ENCODE assay signal across 1 cellular context in the genomic region with DNA sequence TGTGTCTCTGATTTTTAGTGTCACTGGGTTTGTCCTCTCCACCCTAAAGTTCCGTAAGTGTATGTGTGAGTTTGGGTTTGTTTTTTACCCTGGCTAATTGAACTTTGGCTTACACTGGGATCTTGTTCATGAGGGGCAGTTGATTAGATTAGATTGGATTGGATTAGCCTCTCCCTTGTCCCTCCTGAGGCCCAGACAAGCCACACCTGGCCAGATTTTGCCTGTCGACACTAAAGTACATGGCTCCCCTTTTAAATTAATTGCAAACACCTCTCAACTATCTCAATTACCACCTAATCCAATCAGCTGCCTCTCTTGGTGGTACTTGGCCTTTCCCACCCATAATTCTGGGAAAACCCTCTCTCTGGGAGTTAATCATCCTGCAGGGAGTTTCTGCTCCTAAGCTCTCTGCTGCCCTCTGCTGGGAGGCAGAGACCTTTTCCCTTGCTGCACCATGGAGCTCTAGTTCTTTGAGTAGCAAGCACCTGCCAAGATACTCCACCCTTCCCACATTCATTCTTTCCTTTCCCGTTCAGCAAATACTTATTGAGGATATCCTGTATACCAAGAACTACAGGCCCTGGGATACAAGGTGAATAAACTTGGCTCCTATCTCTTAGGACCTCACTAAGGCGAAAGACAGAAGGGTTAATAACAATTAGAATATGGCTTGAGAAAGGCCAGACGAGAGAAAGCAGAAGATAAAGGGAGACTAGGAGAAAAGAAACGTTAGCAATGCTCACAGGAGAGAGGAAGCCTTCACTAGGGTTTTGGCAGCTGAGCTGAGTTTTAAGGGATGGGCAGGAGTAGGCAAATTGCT.
TF ChIP-seq lines count a peak whose summit lies in the region.

No MANE protein-coding gene starts in this region.

TF ChIP-seq in HepG2, 621 proteins besides CTCF, POLR2A, EP300 and RAD21 (continued from another document and continues in another):
- TF ChIP-seq, protein P1, sequence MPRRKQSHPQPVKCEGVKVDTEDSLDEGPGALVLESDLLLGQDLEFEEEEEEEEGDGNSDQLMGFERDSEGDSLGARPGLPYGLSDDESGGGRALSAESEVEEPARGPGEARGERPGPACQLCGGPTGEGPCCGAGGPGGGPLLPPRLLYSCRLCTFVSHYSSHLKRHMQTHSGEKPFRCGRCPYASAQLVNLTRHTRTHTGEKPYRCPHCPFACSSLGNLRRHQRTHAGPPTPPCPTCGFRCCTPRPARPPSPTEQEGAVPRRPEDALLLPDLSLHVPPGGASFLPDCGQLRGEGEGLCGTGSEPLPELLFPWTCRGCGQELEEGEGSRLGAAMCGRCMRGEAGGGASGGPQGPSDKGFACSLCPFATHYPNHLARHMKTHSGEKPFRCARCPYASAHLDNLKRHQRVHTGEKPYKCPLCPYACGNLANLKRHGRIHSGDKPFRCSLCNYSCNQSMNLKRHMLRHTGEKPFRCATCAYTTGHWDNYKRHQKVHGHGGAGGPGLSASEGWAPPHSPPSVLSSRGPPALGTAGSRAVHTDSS (CRISPR knock-in tag; conservative IDR thresholded peaks at IDR 0.05): no peak
- TF ChIP-seq ZNF792 (CRISPR knock-in tag; IDR thresholded peaks at IDR 0.05): no peak
- TF ChIP-seq ATF7-NPFF (CRISPR knock-in tag; IDR thresholded peaks at IDR 0.05; ENCODE audit: low read depth): no peak
- TF ChIP-seq SRY (CRISPR knock-in tag; IDR thresholded peaks at IDR 0.05): no peak
- 0 out of 2 replicates have a peak, but pooled peaks have one; percentile 8 for TF ChIP-seq HHEX (CRISPR knock-in tag; IDR thresholded peaks at IDR 0.05)
- TF ChIP-seq FOXJ3 (CRISPR knock-in tag; IDR thresholded peaks at IDR 0.05; ENCODE audit: borderline replicate concordance): no peak
- no peak for TF ChIP-seq PCBP1 (IDR thresholded peaks at IDR 0.05; ENCODE audit: borderline replicate concordance, low read depth, low read length)
- TF ChIP-seq GATAD2A (CRISPR knock-in tag; IDR thresholded peaks at IDR 0.05): peak; percentile 36; the same call in 1 of the 2 replicates
- TF ChIP-seq, protein P2, sequence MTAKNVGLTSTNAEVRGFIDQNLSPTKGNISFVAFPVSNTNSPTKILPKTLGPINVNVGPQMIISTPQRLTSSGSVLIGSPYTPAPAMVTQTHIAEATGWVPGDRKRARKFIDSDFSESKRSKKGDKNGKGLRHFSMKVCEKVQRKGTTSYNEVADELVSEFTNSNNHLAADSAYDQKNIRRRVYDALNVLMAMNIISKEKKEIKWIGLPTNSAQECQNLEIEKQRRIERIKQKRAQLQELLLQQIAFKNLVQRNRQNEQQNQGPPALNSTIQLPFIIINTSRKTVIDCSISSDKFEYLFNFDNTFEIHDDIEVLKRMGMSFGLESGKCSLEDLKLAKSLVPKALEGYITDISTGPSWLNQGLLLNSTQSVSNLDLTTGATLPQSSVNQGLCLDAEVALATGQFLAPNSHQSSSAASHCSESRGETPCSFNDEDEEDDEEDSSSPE (CRISPR knock-in tag; IDR thresholded peaks at IDR 0.05): no peak
- TF ChIP-seq ZNF484 (CRISPR knock-in tag; IDR thresholded peaks at IDR 0.05; ENCODE audit: borderline replicate concordance, low read depth): no peak
- TF ChIP-seq SALL2 (CRISPR knock-in tag; IDR thresholded peaks at IDR 0.05): no peak
- TF ChIP-seq ATF7 (IDR thresholded peaks at IDR 0.05): no peak
- TF ChIP-seq ATF7 (CRISPR knock-in tag; IDR thresholded peaks at IDR 0.05): no peak
- no peak for TF ChIP-seq SP5 (CRISPR knock-in tag; IDR thresholded peaks at IDR 0.05; ENCODE audit: borderline replicate concordance, low read depth)
- TF ChIP-seq HBP1 (CRISPR knock-in tag; IDR thresholded peaks at IDR 0.05; ENCODE audit: low read depth): no peak
- no peak for TF ChIP-seq KLF11 (CRISPR knock-in tag; IDR thresholded peaks at IDR 0.05)
- TF ChIP-seq CCAR2 (optimal IDR thresholded peaks at IDR 0.05; ENCODE audit: low read depth, low read length): no peak
- TF ChIP-seq BHLHE40 (IDR thresholded peaks at IDR 0.05; ENCODE audit: low read length): 0 out of 2 replicates have a peak, but pooled peaks have one; percentile 10
- TF ChIP-seq HES4 (CRISPR knock-in tag; IDR thresholded peaks at IDR 0.05; ENCODE audit: borderline replicate concordance): no peak
- TF ChIP-seq, protein P3, sequence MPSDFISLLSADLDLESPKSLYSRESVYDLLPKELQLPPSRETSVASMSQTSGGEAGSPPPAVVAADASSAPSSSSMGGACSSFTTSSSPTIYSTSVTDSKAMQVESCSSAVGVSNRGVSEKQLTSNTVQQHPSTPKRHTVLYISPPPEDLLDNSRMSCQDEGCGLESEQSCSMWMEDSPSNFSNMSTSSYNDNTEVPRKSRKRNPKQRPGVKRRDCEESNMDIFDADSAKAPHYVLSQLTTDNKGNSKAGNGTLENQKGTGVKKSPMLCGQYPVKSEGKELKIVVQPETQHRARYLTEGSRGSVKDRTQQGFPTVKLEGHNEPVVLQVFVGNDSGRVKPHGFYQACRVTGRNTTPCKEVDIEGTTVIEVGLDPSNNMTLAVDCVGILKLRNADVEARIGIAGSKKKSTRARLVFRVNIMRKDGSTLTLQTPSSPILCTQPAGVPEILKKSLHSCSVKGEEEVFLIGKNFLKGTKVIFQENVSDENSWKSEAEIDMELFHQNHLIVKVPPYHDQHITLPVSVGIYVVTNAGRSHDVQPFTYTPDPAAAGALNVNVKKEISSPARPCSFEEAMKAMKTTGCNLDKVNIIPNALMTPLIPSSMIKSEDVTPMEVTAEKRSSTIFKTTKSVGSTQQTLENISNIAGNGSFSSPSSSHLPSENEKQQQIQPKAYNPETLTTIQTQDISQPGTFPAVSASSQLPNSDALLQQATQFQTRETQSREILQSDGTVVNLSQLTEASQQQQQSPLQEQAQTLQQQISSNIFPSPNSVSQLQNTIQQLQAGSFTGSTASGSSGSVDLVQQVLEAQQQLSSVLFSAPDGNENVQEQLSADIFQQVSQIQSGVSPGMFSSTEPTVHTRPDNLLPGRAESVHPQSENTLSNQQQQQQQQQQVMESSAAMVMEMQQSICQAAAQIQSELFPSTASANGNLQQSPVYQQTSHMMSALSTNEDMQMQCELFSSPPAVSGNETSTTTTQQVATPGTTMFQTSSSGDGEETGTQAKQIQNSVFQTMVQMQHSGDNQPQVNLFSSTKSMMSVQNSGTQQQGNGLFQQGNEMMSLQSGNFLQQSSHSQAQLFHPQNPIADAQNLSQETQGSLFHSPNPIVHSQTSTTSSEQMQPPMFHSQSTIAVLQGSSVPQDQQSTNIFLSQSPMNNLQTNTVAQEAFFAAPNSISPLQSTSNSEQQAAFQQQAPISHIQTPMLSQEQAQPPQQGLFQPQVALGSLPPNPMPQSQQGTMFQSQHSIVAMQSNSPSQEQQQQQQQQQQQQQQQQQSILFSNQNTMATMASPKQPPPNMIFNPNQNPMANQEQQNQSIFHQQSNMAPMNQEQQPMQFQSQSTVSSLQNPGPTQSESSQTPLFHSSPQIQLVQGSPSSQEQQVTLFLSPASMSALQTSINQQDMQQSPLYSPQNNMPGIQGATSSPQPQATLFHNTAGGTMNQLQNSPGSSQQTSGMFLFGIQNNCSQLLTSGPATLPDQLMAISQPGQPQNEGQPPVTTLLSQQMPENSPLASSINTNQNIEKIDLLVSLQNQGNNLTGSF (CRISPR knock-in tag; IDR thresholded peaks at IDR 0.05): no peak
- TF ChIP-seq U2AF2 (IDR thresholded peaks at IDR 0.05; ENCODE audit: low read depth, low read length): no peak
- TF ChIP-seq RBM39 (IDR thresholded peaks at IDR 0.05; ENCODE audit: low read depth, low read length, poor library complexity, severe bottlenecking): no peak
- no peak for TF ChIP-seq TBX3 (IDR thresholded peaks at IDR 0.05; ENCODE audit: borderline replicate concordance)
- no peak for TF ChIP-seq MXI1 (IDR thresholded peaks at IDR 0.05; ENCODE audit: borderline replicate concordance, low read depth, low read length)
- TF ChIP-seq, protein P4, sequence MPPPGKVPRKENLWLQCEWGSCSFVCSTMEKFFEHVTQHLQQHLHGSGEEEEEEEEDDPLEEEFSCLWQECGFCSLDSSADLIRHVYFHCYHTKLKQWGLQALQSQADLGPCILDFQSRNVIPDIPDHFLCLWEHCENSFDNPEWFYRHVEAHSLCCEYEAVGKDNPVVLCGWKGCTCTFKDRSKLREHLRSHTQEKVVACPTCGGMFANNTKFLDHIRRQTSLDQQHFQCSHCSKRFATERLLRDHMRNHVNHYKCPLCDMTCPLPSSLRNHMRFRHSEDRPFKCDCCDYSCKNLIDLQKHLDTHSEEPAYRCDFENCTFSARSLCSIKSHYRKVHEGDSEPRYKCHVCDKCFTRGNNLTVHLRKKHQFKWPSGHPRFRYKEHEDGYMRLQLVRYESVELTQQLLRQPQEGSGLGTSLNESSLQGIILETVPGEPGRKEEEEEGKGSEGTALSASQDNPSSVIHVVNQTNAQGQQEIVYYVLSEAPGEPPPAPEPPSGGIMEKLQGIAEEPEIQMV (CRISPR knock-in tag; IDR thresholded peaks at IDR 0.05; ENCODE audit: low read depth): no peak
- no peak for TF ChIP-seq TCF12 (IDR thresholded peaks at IDR 0.05)
- no peak for TF ChIP-seq TCF12 (CRISPR knock-in tag; IDR thresholded peaks at IDR 0.05)
- no peak for TF ChIP-seq ZKSCAN5 (CRISPR knock-in tag; IDR thresholded peaks at IDR 0.05)
- no peak for TF ChIP-seq SMAD1 (CRISPR knock-in tag; IDR thresholded peaks at IDR 0.05; ENCODE audit: borderline replicate concordance, low read depth)
- TF ChIP-seq, protein P5, sequence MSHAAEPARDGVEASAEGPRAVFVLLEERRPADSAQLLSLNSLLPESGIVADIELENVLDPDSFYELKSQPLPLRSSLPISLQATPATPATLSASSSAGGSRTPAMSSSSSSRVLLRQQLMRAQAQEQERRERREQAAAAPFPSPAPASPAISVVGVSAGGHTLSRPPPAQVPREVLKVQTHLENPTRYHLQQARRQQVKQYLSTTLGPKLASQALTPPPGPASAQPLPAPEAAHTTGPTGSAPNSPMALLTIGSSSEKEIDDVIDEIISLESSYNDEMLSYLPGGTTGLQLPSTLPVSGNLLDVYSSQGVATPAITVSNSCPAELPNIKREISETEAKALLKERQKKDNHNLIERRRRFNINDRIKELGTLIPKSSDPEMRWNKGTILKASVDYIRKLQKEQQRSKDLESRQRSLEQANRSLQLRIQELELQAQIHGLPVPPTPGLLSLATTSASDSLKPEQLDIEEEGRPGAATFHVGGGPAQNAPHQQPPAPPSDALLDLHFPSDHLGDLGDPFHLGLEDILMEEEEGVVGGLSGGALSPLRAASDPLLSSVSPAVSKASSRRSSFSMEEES (CRISPR knock-in tag; IDR thresholded peaks at IDR 0.05): 0 out of 2 replicates have a peak, but pooled peaks have one; percentile 32
- TF ChIP-seq DPF2 (CRISPR knock-in tag; IDR thresholded peaks at IDR 0.05; ENCODE audit: borderline replicate concordance, low read depth): no peak
- TF ChIP-seq, protein P6, sequence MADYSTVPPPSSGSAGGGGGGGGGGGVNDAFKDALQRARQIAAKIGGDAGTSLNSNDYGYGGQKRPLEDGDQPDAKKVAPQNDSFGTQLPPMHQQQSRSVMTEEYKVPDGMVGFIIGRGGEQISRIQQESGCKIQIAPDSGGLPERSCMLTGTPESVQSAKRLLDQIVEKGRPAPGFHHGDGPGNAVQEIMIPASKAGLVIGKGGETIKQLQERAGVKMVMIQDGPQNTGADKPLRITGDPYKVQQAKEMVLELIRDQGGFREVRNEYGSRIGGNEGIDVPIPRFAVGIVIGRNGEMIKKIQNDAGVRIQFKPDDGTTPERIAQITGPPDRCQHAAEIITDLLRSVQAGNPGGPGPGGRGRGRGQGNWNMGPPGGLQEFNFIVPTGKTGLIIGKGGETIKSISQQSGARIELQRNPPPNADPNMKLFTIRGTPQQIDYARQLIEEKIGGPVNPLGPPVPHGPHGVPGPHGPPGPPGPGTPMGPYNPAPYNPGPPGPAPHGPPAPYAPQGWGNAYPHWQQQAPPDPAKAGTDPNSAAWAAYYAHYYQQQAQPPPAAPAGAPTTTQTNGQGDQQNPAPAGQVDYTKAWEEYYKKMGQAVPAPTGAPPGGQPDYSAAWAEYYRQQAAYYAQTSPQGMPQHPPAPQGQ (CRISPR knock-in tag; IDR thresholded peaks at IDR 0.05; ENCODE audit: borderline replicate concordance): no peak
- TF ChIP-seq ZNF382 (CRISPR knock-in tag; IDR thresholded peaks at IDR 0.05; ENCODE audit: borderline replicate concordance): no peak
- TF ChIP-seq ZGPAT (CRISPR knock-in tag; IDR thresholded peaks at IDR 0.05): no peak
- no peak for TF ChIP-seq MZF1 (CRISPR knock-in tag; IDR thresholded peaks at IDR 0.05; ENCODE audit: borderline replicate concordance)
- TF ChIP-seq, protein P7, sequence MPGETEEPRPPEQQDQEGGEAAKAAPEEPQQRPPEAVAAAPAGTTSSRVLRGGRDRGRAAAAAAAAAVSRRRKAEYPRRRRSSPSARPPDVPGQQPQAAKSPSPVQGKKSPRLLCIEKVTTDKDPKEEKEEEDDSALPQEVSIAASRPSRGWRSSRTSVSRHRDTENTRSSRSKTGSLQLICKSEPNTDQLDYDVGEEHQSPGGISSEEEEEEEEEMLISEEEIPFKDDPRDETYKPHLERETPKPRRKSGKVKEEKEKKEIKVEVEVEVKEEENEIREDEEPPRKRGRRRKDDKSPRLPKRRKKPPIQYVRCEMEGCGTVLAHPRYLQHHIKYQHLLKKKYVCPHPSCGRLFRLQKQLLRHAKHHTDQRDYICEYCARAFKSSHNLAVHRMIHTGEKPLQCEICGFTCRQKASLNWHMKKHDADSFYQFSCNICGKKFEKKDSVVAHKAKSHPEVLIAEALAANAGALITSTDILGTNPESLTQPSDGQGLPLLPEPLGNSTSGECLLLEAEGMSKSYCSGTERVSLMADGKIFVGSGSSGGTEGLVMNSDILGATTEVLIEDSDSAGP (CRISPR knock-in tag; IDR thresholded peaks at IDR 0.05; ENCODE audit: borderline replicate concordance): no peak
- TF ChIP-seq NCOA5 (CRISPR knock-in tag; IDR thresholded peaks at IDR 0.05): no peak
- no peak for TF ChIP-seq ZNF350 (CRISPR knock-in tag; IDR thresholded peaks at IDR 0.05; ENCODE audit: borderline replicate concordance, low read depth)
- TF ChIP-seq BCL6 (CRISPR knock-in tag; IDR thresholded peaks at IDR 0.05): 0 out of 2 replicates have a peak, but pooled peaks have one; percentile 25
- TF ChIP-seq PPARG (CRISPR knock-in tag; conservative IDR thresholded peaks at IDR 0.05): no peak
- TF ChIP-seq ZC3H4 (CRISPR knock-in tag; IDR thresholded peaks at IDR 0.05; ENCODE audit: borderline replicate concordance): no peak
- TF ChIP-seq KLF15 (CRISPR knock-in tag; IDR thresholded peaks at IDR 0.05; ENCODE audit: borderline replicate concordance): no peak
- TF ChIP-seq ZNF317 (CRISPR knock-in tag; IDR thresholded peaks at IDR 0.05): no peak
